Comparison of ENCODE assay signal across 12 cellular contexts in the genomic region with DNA sequence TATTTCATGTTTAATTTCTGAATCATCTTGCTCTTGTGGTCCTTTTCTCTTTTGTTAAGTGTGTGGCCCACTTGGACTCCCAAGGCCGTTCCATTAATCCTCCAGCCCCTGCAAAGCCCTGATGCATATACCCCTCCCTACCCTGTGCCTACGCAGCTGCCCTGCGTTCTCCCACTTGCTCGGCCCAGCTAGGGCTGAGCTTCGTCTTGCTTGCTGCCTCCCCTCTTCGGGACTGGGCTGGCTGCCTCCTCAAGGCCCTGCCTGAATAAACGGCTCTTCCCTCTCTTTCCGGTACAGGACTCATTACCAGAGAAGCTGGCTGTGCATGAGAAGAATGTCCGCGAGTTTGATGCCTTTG.
DNase-seq lines count a peak whose midpoint lies in the region; ATAC-seq and TF ChIP-seq lines count a peak whose summit lies in the region.
"Had no signal": no experiment of that assay in that cellular context is flagged by ENCODE, and none has a peak within 500 bp of the region (broad histone marks: within the 10 kb centered on the region; RNA-seq: fewer than 3 reads in every experiment).

No MANE protein-coding gene starts in this region.

- H2AFZ ChIP-seq in DND-41 (ENCODE audit: low read depth, low read length), result no peak overlapping the region

- H3K4me3 ChIP-seq in BLaER1 treated with 17β-estradiol and CSF1 and Interleukin-3, amounts not matched to agents 10 nM and 100 nM, result peak overlapping the region; percentile 11 to 77 (median 64); a peak in 19 of 20 replicates
- no peak overlapping the region for H3K4me3 ChIP-seq in DND-41 (ENCODE audit: low read depth in 1 of 2, low read length in 2 of 2)
- H3K4me3 ChIP-seq: transverse colon had no signal

- H3K36me3 ChIP-seq in BLaER1 treated with 17β-estradiol and CSF1 and Interleukin-3, amounts not matched to agents 10 nM and 100 nM, result peaks cover 36 to 65% (median 46%) of the 10 kb centered on the region in 11 experiments
- peaks cover 76% of the 10 kb centered on the region for H3K36me3 ChIP-seq in DND-41 (ENCODE audit: insufficient read depth, low read length)

- peaks cover 84 to 97% (median 95%) of the 10 kb centered on the region in 10 experiments for H3K4me1 ChIP-seq in BLaER1 treated with 17β-estradiol and CSF1 and Interleukin-3, amounts not matched to agents 10 nM and 100 nM
- peaks cover 49% of the 10 kb centered on the region for H3K4me1 ChIP-seq in DND-41 (ENCODE audit: insufficient read depth, low read length)

- H3K4me3 Mint-ChIP-seq in central memory CD8-positive, alpha-beta T cell, result peak overlapping the region; percentile 68
- H3K4me3 Mint-ChIP-seq in nephron progenitor cell, result no peak overlapping the region
- H3K4me3 Mint-ChIP-seq: HFFc6 had no signal

- H3K36me3 Mint-ChIP-seq in central memory CD8-positive, alpha-beta T cell (ENCODE audit: insufficient read depth), result peaks cover 48% of the 10 kb centered on the region
- H3K36me3 Mint-ChIP-seq in nephron progenitor cell (ENCODE audit: low read depth), result peaks cover 36% of the 10 kb centered on the region

- H3K27me3 ChIP-seq in BLaER1 treated with 17β-estradiol and CSF1 and Interleukin-3, amounts not matched to agents 10 nM and 100 nM, result no peaks in the 10 kb centered on the region; a peak in 1 of 22 replicates
- H3K27me3 ChIP-seq in DND-41 (ENCODE audit: insufficient read depth, low read length, poor library complexity), result no peaks in the 10 kb centered on the region
- H3K27me3 ChIP-seq: transverse colon had no signal

- no peak for TF ChIP-seq CTCF in DND-41 (IDR thresholded peaks at IDR 0.05; ENCODE audit: borderline replicate concordance, extremely low read depth, low read length, poor library complexity, severe bottlenecking)
- TF ChIP-seq CTCF in nephron progenitor cell (IDR thresholded peaks at IDR 0.05), result no peak

- H3K9me3 ChIP-seq in BLaER1 treated with 17β-estradiol and CSF1 and Interleukin-3, amounts not matched to agents 10 nM and 100 nM (replicated peaks in 1 of 11), result no peaks in the 10 kb centered on the region
- no peaks in the 10 kb centered on the region for H3K9me3 ChIP-seq in DND-41 (ENCODE audit: insufficient read depth, low read length, severe bottlenecking)
- H3K9me3 ChIP-seq: transverse colon had no signal

- H3K9me3 Mint-ChIP-seq in central memory CD8-positive, alpha-beta T cell, result no peaks in the 10 kb centered on the region
- H3K9me3 Mint-ChIP-seq in nephron progenitor cell, result no peaks in the 10 kb centered on the region
- H3K9me3 Mint-ChIP-seq: HFFc6 had no signal

- no peaks in the 10 kb centered on the region for H3K79me2 ChIP-seq in DND-41 (ENCODE audit: insufficient read depth, low read length)

- DNase-seq in DND-41 (no peak), nephron progenitor cell (no peak), NCI-H524 treated with DMSO at 0.1 percent for 48 hours (lab: John Stamatoyannopoulos, UW) (no peak), NCI-H446 treated with DMSO at 0.1 percent for 48 hours (lab: John Stamatoyannopoulos, UW) (no peak)
- DNase-seq in central memory CD8-positive, alpha-beta T cell (ENCODE audit: low spot score in 2 of 2), result no peak
- DNase-seq: anterior cingulate cortex; HFFc6; NCI-H2081 treated with DMSO at 0.1 percent for 48 hours; stimulated activated CD4-positive, alpha-beta T cell treated with anti-CD3 and anti-CD28 coated beads, Interleukin-12 subunit alpha, Interleukin-12 subunit beta, amount 100 ng/mL, for 4 hours; transverse colon had no signal

- no peaks in the 10 kb centered on the region for H4K20me1 ChIP-seq in BLaER1 treated with 17β-estradiol and CSF1 and Interleukin-3, amounts not matched to agents 10 nM and 100 nM
- peaks cover 24% of the 10 kb centered on the region for H4K20me1 ChIP-seq in DND-41 (ENCODE audit: insufficient read depth, low read length)

- H3K27me3 Mint-ChIP-seq in central memory CD8-positive, alpha-beta T cell, result no peaks in the 10 kb centered on the region
- no peaks in the 10 kb centered on the region for H3K27me3 Mint-ChIP-seq in nephron progenitor cell (ENCODE audit: low read depth, poor library complexity)

- H3K4me1 Mint-ChIP-seq in central memory CD8-positive, alpha-beta T cell, result peaks cover 45% of the 10 kb centered on the region
- H3K4me1 Mint-ChIP-seq in nephron progenitor cell, result peaks cover 32% of the 10 kb centered on the region

- ATAC-seq in DND-41 (ENCODE audit: insufficient read depth, low read depth) (no peak), GM19324 (IDR thresholded peaks at IDR 0.05; ENCODE audit: low FRiP score, unreplicated experiment) (no peak)
- ATAC-seq in central memory CD8-positive, alpha-beta T cell (replicated peaks; ENCODE audit: extremely low read depth, poor library complexity, severe bottlenecking), result no peak

- H3K4me2 ChIP-seq in BLaER1 treated with 17β-estradiol and CSF1 and Interleukin-3, amounts not matched to agents 10 nM and 100 nM, result peak overlapping the region; percentile 80 to 98 (median 91)
- H3K4me2 ChIP-seq in DND-41 (ENCODE audit: insufficient read depth, low read length), result no peak overlapping the region

- H3K27ac ChIP-seq in BLaER1 treated with 17β-estradiol and CSF1 and Interleukin-3, amounts not matched to agents 10 nM and 100 nM, result peak overlapping the region; percentile 92 to 100 (median 99)
- H3K27ac ChIP-seq in DND-41 (ENCODE audit: low read length), result peak overlapping the region; percentile 67

- peak overlapping the region; percentile 83 to 98 (median 93) for H3K9ac ChIP-seq in BLaER1 treated with 17β-estradiol and CSF1 and Interleukin-3, amounts not matched to agents 10 nM and 100 nM
- peak overlapping the region; percentile 24; the same call in 1 of the 2 replicates for H3K9ac ChIP-seq in DND-41 (ENCODE audit: low read depth, low read length)

- H3K27ac Mint-ChIP-seq in central memory CD8-positive, alpha-beta T cell (ENCODE audit: low read depth), result peak overlapping the region; percentile 98
- peak overlapping the region; percentile 87 for H3K27ac Mint-ChIP-seq in nephron progenitor cell

Comparison
In these comparisons a context has a peak if more than half of its experiments do, and no peak if none do; other contexts are left out.
1. H3K4me3 ChIP-seq: peak in BLaER1 treated with 17β-estradiol and CSF1 and Interleukin-3, amounts not matched to agents 10 nM and 100 nM (10 of 10); none in DND-41 (0 of 2).